In the genomic region with DNA sequence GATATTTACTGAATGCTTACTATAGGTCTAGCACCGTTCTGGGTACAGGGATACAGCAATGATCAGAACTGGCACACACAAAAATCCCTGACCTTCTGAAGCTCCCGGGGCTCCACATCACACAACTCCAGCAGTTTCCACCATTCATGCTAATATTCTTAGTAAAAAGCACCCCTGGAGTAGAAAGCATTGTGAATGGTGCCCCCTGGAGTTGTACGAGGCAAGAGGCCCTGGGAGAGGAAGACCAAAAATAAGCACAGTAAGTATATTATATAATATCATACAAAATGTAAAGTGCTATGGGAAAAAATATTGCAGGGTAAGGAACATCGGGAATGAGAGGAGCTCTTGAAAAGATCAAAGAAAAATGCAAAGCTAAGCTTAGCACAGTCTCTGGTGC, we compare ENCODE assay signal across 9 cellular contexts. TPM values are rescaled to one million over a fixed set of nuclear protein-coding genes. Genes with fewer than 3 reads are reported as not detected.
DNase-seq lines count a peak whose midpoint lies in the region; ATAC-seq, FAIRE-seq and TF ChIP-seq lines count a peak whose summit lies in the region.
"Had no signal": no experiment of that assay in that cellular context is flagged by ENCODE, and none has a peak within 500 bp of the region (broad histone marks: within the 10 kb centered on the region; RNA-seq: fewer than 3 reads in every experiment).

No MANE protein-coding gene starts in this region.

- intact Hi-C loops in CD4-positive, alpha-beta memory T cell (cut with micrococcal nuclease), result no loop called here

- H3K9me3 Mint-ChIP-seq in endodermal cell, result no peaks in the 10 kb centered on the region
- no peaks in the 10 kb centered on the region for H3K9me3 Mint-ChIP-seq in progenitor cell of endocrine pancreas (ENCODE audit: low read depth)
- no peaks in the 10 kb centered on the region for H3K9me3 Mint-ChIP-seq in CD4-positive, alpha-beta memory T cell

- no peak for TF ChIP-seq POLR2A in upper lobe of left lung (IDR thresholded peaks at IDR 0.05)

- H3K27ac Mint-ChIP-seq in endodermal cell (no peak overlapping the region), progenitor cell of endocrine pancreas (no peak overlapping the region)
- no peak overlapping the region for H3K27ac Mint-ChIP-seq in CD4-positive, alpha-beta memory T cell

- peaks cover 13% of the 10 kb centered on the region for H3K27me3 ChIP-seq in endodermal cell (ENCODE audit: control insufficient read depth, insufficient read depth, low read length, poor library complexity, severe bottlenecking)
- H3K27me3 ChIP-seq in upper lobe of left lung, result no peaks in the 10 kb centered on the region
- no peaks in the 10 kb centered on the region for H3K27me3 ChIP-seq in CD4-positive, alpha-beta memory T cell (ENCODE audit: insufficient read depth, low read length)
- H3K27me3 ChIP-seq: SJCRH30 had no signal

- no peaks in the 10 kb centered on the region for H3K36me3 Mint-ChIP-seq in endodermal cell (ENCODE audit: low read depth)
- H3K36me3 Mint-ChIP-seq in progenitor cell of endocrine pancreas (ENCODE audit: insufficient read depth), result no peaks in the 10 kb centered on the region
- no peaks in the 10 kb centered on the region for H3K36me3 Mint-ChIP-seq in CD4-positive, alpha-beta memory T cell

- H3K9me3 ChIP-seq in endodermal cell (ENCODE audit: control insufficient read depth, low read length) (no peaks in the 10 kb centered on the region), upper lobe of left lung (no peaks in the 10 kb centered on the region)
- no peaks in the 10 kb centered on the region for H3K9me3 ChIP-seq in CD4-positive, alpha-beta memory T cell (ENCODE audit: control insufficient read depth in 1 of 2, low read length in 2 of 2)
- H3K9me3 ChIP-seq: SJCRH30 had no signal

- TF ChIP-seq CTCF in D721Med (IDR thresholded peaks at IDR 0.05; ENCODE audit: insufficient read depth, missing control alignments) (peak; percentile 30), endodermal cell (conservative IDR thresholded peaks at IDR 0.05) (peak; percentile 68), progenitor cell of endocrine pancreas (IDR thresholded peaks at IDR 0.05; ENCODE audit: unreplicated experiment) (peak; percentile 23), upper lobe of left lung (IDR thresholded peaks at IDR 0.05) (no peak)

- peaks cover 17% of the 10 kb centered on the region for H3K4me1 Mint-ChIP-seq in endodermal cell
- H3K4me1 Mint-ChIP-seq in progenitor cell of endocrine pancreas (ENCODE audit: low read depth), result peaks cover 40% of the 10 kb centered on the region
- H3K4me1 Mint-ChIP-seq in CD4-positive, alpha-beta memory T cell, result peaks cover 14 to 33% (median 19%) of the 10 kb centered on the region in 4 donors

- WGBS in endodermal cell (ENCODE audit: insufficient coverage in 1 of 2, insufficient read length in 1 of 2), 2 experiments, result 71% methylated on average over 3 of the region's 4 CpGs; no CpG with 5 or more reads in 1 of the 2 experiments
- 58 to 59% methylated on average over 4 of the region's 4 CpGs for WGBS in upper lobe of left lung, 2 donors

- TF ChIP-seq EP300 in upper lobe of left lung (IDR thresholded peaks at IDR 0.05), result no peak

- H3K36me3 ChIP-seq in endodermal cell (ENCODE audit: control insufficient read depth, insufficient read depth, low read length), result no peaks in the 10 kb centered on the region
- H3K36me3 ChIP-seq in upper lobe of left lung, result no peaks in the 10 kb centered on the region
- no peaks in the 10 kb centered on the region for H3K36me3 ChIP-seq in CD4-positive, alpha-beta memory T cell (ENCODE audit: insufficient read depth, low read length)
- H3K36me3 ChIP-seq: SJCRH30 had no signal

- no peak overlapping the region for H3K4me3 ChIP-seq in endodermal cell (ENCODE audit: low read length)
- no peak overlapping the region for H3K4me3 ChIP-seq in upper lobe of left lung
- H3K4me3 ChIP-seq in CD4-positive, alpha-beta memory T cell (ENCODE audit: low read length in 2 of 2), result no peak overlapping the region
- H3K4me3 ChIP-seq: SJCRH30 had no signal

- H3K27me3 Mint-ChIP-seq in endodermal cell (ENCODE audit: insufficient read depth) (peaks cover 19% of the 10 kb centered on the region), progenitor cell of endocrine pancreas (peaks cover 3% of the 10 kb centered on the region)
- H3K27me3 Mint-ChIP-seq in CD4-positive, alpha-beta memory T cell, result peaks cover 5 to 9% of the 10 kb centered on the region in 2 donors

- POLR2A ChIA-PET in CD4-positive, alpha-beta memory T cell (lab: Charles Lee; ENCODE audit: partially characterized antibody), result no interaction called here

- H3K27ac ChIP-seq in endodermal cell (ENCODE audit: low read depth, low read length) (no peak overlapping the region), upper lobe of left lung (peak overlapping the region in 2 of 4 donors; percentile 9 to 11)
- H3K27ac ChIP-seq in CD4-positive, alpha-beta memory T cell (ENCODE audit: low read depth, low read length), result no peak overlapping the region
- H3K27ac ChIP-seq: SJCRH30 had no signal

- DNase-seq in D721Med (ENCODE audit: insufficient read length, low spot score) (no peak), MV-4-11 (lab: John Stamatoyannopoulos, UW) (peak; percentile 14), endodermal cell (peak; percentile 54), progenitor cell of endocrine pancreas (ENCODE audit: low spot score, unreplicated experiment) (no peak), iPS-NIHi7 (ENCODE audit: extremely low spot score) (no peak), upper lobe of left lung (no peak)
- DNase-seq in CD4-positive, alpha-beta memory T cell, result no peak

- H3K9ac ChIP-seq in endodermal cell (ENCODE audit: extremely low read depth, low read length, poor library complexity, severe bottlenecking), result no peak overlapping the region

- ATAC-seq in GM21528 (IDR thresholded peaks at IDR 0.05; ENCODE audit: low FRiP score, unreplicated experiment) (no peak), upper lobe of left lung (ENCODE audit: low FRiP score in 2 of 2) (no peak)

- CTCF ChIA-PET in CD4-positive, alpha-beta memory T cell (lab: Charles Lee; ENCODE audit: partially characterized antibody), result interaction anchor here (1.1 to 2.7 kb wide), 4 partner anchors 14 to 279 kb away, joined by 3 to 11 read pairs (median 4); no protein-coding TSS in a partner anchor

- H3K4me3 Mint-ChIP-seq in endodermal cell (no peak overlapping the region), progenitor cell of endocrine pancreas (ENCODE audit: low read depth) (no peak overlapping the region)
- peak overlapping the region in 2 of 8 donors; percentile 87 to 93 for H3K4me3 Mint-ChIP-seq in CD4-positive, alpha-beta memory T cell

- H3K4me1 ChIP-seq in endodermal cell (ENCODE audit: control insufficient read depth, insufficient read depth, low read length) (peaks cover 4% of the 10 kb centered on the region), upper lobe of left lung (peaks cover 7 to 25% (median 14%) of the 10 kb centered on the region in 4 donors)
- H3K4me1 ChIP-seq in CD4-positive, alpha-beta memory T cell (ENCODE audit: insufficient read depth, low read length), result peaks cover 20% of the 10 kb centered on the region
- H3K4me1 ChIP-seq: SJCRH30 had no signal

- FAIRE-seq in D721Med (lab: Jason Lieb, UNC), result no peak

RNA-seq across cellular contexts. Expression of gene SRGAP3, which starts 0.8 kb away (rescaled TPM):
- total RNA-seq in endodermal cell (1 to 10 TPM; 5.0 to 8.1 TPM), progenitor cell of endocrine pancreas (20.7 and 21.4 TPM in 2 replicates), upper lobe of left lung (10 to 100 TPM in 3 of 6 donors, 1 to 10 TPM in 3; 4.6 to 29.6 (median 11.4) TPM)
- 81.2 TPM for polyA plus RNA-seq in endodermal cell (2013, experiment 1 of 2)
- polyA plus RNA-seq in endodermal cell (2013, experiment 2 of 2), result 69.8 TPM
- 1 to 10 TPM; 2.2 to 2.4 TPM for total RNA-seq in CD4-positive, alpha-beta memory T cell
- polyA plus RNA-seq in CD4-positive, alpha-beta memory T cell, result 1 to 10 TPM in 1 of 2 donors, under 1 TPM in 1; 0.35 to 1.2 TPM
- total RNA-seq: SJCRH30 had no signal

Comparison
In these comparisons a context has a peak if more than half of its experiments do, and no peak if none do; other contexts are left out.
1. DNase-seq: peak in MV-4-11 (single experiment) and endodermal cell (single experiment); none in D721Med (single experiment), progenitor cell of endocrine pancreas (single experiment), iPS-NIHi7 (single experiment), upper lobe of left lung (0 of 2) and CD4-positive, alpha-beta memory T cell (0 of 5).
2. CTCF ChIP-seq: peak in D721Med (single experiment), endodermal cell (single experiment) and progenitor cell of endocrine pancreas (single experiment); none in upper lobe of left lung (0 of 6).